21 cellular contexts compared by ENCODE assay signal in the genomic region with DNA sequence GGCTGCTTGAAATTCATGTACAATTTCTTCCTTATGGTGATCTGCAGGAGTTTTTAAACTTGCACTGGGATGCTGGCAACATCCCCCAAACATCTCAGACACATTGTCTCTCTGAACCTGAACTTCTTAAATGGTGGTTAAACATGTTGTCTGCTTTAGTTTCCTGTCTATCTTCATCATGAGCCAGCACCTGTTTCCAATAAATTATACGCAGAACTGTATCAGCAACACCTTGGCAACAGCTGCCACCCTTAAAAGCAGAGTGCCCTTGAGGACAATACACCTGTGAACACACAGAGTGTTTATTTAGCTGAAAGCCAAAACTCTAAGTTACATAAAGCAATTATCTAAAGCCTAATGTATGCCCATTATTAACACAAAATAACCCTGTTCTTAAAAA.
A peak's percentile ranks its signal among the peaks of the same experiment; 100 is the strongest.
DNase-seq lines count a peak whose midpoint lies in the region; ATAC-seq lines count a peak whose summit lies in the region.
"Had no signal": no experiment of that assay in that cellular context is flagged by ENCODE, and none has a peak within 500 bp of the region (broad histone marks: within the 10 kb centered on the region; RNA-seq: fewer than 3 reads in every experiment).

No MANE protein-coding gene starts in this region.

- peaks cover 10% of the 10 kb centered on the region for H3K4me1 ChIP-seq in SJCRH30
- H3K4me1 ChIP-seq: gastrocnemius medialis, left ventricle myocardium inferior, tibial nerve had no signal

- H3K27me3 ChIP-seq in SJCRH30, result no peaks in the 10 kb centered on the region
- H3K27me3 ChIP-seq: gastrocnemius medialis, tibial nerve had no signal

- H3K27ac ChIP-seq in SJCRH30, result no peak overlapping the region
- H3K27ac ChIP-seq: coronary artery, gastrocnemius medialis, left ventricle myocardium inferior, tibial nerve had no signal

- in situ Hi-C loops in G401 (cut with HindIII; ENCODE audit: low sequenced_read_pairs), result no loop called here

- H3K36me3 ChIP-seq in SJCRH30, result no peaks in the 10 kb centered on the region
- H3K36me3 ChIP-seq: gastrocnemius medialis, left ventricle myocardium inferior, tibial nerve had no signal

- DNase-seq in COLO668 (lab: John Stamatoyannopoulos, UW; ENCODE audit: unreplicated experiment) (peak; percentile 66), NCI-H1417 treated with DMSO at 0.1 percent for 48 hours (lab: John Stamatoyannopoulos, UW) (peak; percentile 67), NCI-H2171 treated with DMSO at 0.1 percent for 48 hours (lab: John Stamatoyannopoulos, UW) (peak; percentile 82), SJCRH30 (peak; percentile 11 to 54), G401 (ENCODE audit: low spot score) (no peak), GM19238 (ENCODE audit: insufficient read length, low spot score) (no peak)
- DNase-seq in NK-92 treated with Interleukin-12 subunit alpha and Interleukin-12 subunit beta, amount 100 ng/mL, for 24 hours (lab: John Stamatoyannopoulos, UW), result no peak
- DNase-seq: 8988T; activated CD8-positive, alpha-beta T cell treated with anti-CD3 and anti-CD28 coated beads for 36 hours; activated T-cell treated with anti-CD3 and anti-CD28 coated beads, Interleukin-2, amount 50 U/mL, for 48 hours; gastrocnemius medialis; left ventricle myocardium inferior; NCI-H82; occipital lobe; right cardiac atrium; stimulated activated naive CD4-positive, alpha-beta T cell treated with Interleukin-2 at 50 U/mL for 16 hours; T-cell had no signal

- ATAC-seq in HG03432 (IDR thresholded peaks at IDR 0.05; ENCODE audit: unreplicated experiment), result no peak
- ATAC-seq: activated CD8-positive, alpha-beta T cell treated with anti-CD3 and anti-CD28 coated beads for 36 hours; gastrocnemius medialis; HCT116; right cardiac atrium; T-cell had no signal

- H3K4me3 ChIP-seq in SJCRH30, result no peak overlapping the region
- H3K4me3 ChIP-seq: coronary artery, gastrocnemius medialis, left ventricle myocardium inferior, tibial nerve had no signal

- H3K9me3 ChIP-seq in SJCRH30 (replicated peaks), result no peaks in the 10 kb centered on the region
- H3K9me3 ChIP-seq: gastrocnemius medialis had no signal

Comparison
In these comparisons a context has a peak if more than half of its experiments do, and no peak if none do; other contexts are left out.
1. DNase-seq: peak in COLO668 (single experiment), NCI-H1417 treated with DMSO at 0.1 percent for 48 hours (single experiment), NCI-H2171 treated with DMSO at 0.1 percent for 48 hours (single experiment) and SJCRH30 (2 of 2); none in NK-92 treated with Interleukin-12 subunit alpha and Interleukin-12 subunit beta, amount 100 ng/mL, for 24 hours (single experiment), G401 (single experiment) and GM19238 (single experiment).